ENCODE assay signal across 10 cellular contexts in the genomic region with DNA sequence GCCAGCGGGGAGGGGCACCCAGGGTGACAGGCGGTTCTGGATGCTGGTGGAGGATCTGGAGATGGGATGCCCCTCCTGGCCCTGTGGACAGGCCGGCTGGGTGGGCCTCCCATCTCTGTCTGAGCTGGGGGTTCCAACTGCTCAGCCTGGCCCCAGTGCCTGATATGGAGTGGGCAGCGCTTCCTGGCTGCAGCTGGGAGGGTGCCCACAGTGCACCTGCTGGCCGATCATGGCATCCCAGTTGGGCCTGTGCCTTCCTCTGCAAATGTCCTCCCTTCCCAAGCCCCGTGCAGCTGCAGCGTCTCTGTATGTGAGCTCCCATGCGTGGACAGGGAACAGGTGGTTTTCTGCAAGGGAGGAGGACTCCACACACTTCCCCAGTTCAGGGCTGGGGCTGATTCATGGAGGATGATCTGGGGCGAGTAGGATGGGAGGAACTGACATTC. TPM values are rescaled to one million over a fixed set of nuclear protein-coding genes. Genes with fewer than 3 reads are reported as not detected.
A peak's percentile ranks its signal among the peaks of the same experiment; 100 is the strongest.
DNase-seq lines count a peak whose midpoint lies in the region; ATAC-seq and TF ChIP-seq lines count a peak whose summit lies in the region.
"Had no signal": no experiment of that assay in that cellular context is flagged by ENCODE, and none has a peak within 500 bp of the region (broad histone marks: within the 10 kb centered on the region; RNA-seq: fewer than 3 reads in every experiment).

No MANE protein-coding gene starts in this region.

- H3K9me3 Mint-ChIP-seq in activated CD4-positive, alpha-beta T cell treated with anti-CD3 and anti-CD28 coated beads, Interleukin-2, amount 10 ng/mL, durations not matched to agents 7 days and 5 days, result no peaks in the 10 kb centered on the region
- no peaks in the 10 kb centered on the region for H3K9me3 Mint-ChIP-seq in endothelial cell (ENCODE audit: unreplicated experiment)
- no peaks in the 10 kb centered on the region for H3K9me3 Mint-ChIP-seq in stimulated activated memory B cell treated with anti-CD40 and anti-IgM and Interleukin-4, amounts not matched to agents 10 μg/mL and 1 μg/mL and 100 μg/mL, for 72 hours
- H3K9me3 Mint-ChIP-seq: CD14-positive monocyte had no signal

- H3K27me3 ChIP-seq in OCI-LY3 (ENCODE audit: low read depth, low read length), result no peaks in the 10 kb centered on the region

- no peak overlapping the region for H3K9ac ChIP-seq in OCI-LY3 (ENCODE audit: low read length)

- no peak for DNase-seq in activated CD4-positive, alpha-beta T cell treated with anti-CD3 and anti-CD28 coated beads, Interleukin-2, amount 10 ng/mL, durations not matched to agents 7 days and 5 days
- DNase-seq in activated CD4-positive, alpha-beta T cell treated with anti-CD3 and anti-CD28 coated beads, Interleukin-2, amount 50 U/mL, for 4 hours, result no peak
- no peak for DNase-seq in endothelial cell (ENCODE audit: low spot score)
- no peak for DNase-seq in GM13977 (ENCODE audit: low spot score)
- no peak for DNase-seq in cardiac septum (ENCODE audit: low spot score)
- no peak for DNase-seq in SW 1271 (lab: John Stamatoyannopoulos, UW)
- DNase-seq: NCI-H748 treated with DMSO at 0.1 percent for 48 hours had no signal

- peak overlapping the region; percentile 92; the same call in 1 of the 2 replicates for H3K4me3 ChIP-seq in OCI-LY3 (ENCODE audit: low read length)

- peaks cover 61% of the 10 kb centered on the region for H3K4me1 Mint-ChIP-seq in activated CD4-positive, alpha-beta T cell treated with anti-CD3 and anti-CD28 coated beads, Interleukin-2, amount 10 ng/mL, durations not matched to agents 7 days and 5 days
- peaks cover 9% of the 10 kb centered on the region for H3K4me1 Mint-ChIP-seq in endothelial cell (ENCODE audit: unreplicated experiment)
- H3K4me1 Mint-ChIP-seq in stimulated activated memory B cell treated with anti-CD40 and anti-IgM and Interleukin-4, amounts not matched to agents 10 μg/mL and 1 μg/mL and 100 μg/mL, for 72 hours, result peaks cover 68% of the 10 kb centered on the region

- POLR2A ChIA-PET in activated CD4-positive, alpha-beta T cell treated with anti-CD3 and anti-CD28 coated beads, Interleukin-2, amount 10 ng/mL, durations not matched to agents 7 days and 5 days (lab: Charles Lee), result no interaction called here

- no peak overlapping the region for H2AFZ ChIP-seq in OCI-LY3 (ENCODE audit: low read depth, low read length)

- CTCF ChIA-PET in activated CD4-positive, alpha-beta T cell treated with anti-CD3 and anti-CD28 coated beads, Interleukin-2, amount 10 ng/mL, durations not matched to agents 7 days and 5 days (lab: Charles Lee), result interaction anchor here (0.8 kb wide), 1 partner anchor 213 kb away, joined by 3 read pairs; no protein-coding TSS in a partner anchor

- peaks cover 10% of the 10 kb centered on the region for H3K36me3 Mint-ChIP-seq in activated CD4-positive, alpha-beta T cell treated with anti-CD3 and anti-CD28 coated beads, Interleukin-2, amount 10 ng/mL, durations not matched to agents 7 days and 5 days (ENCODE audit: low read depth)
- no peaks in the 10 kb centered on the region for H3K36me3 Mint-ChIP-seq in endothelial cell (ENCODE audit: low read depth, unreplicated experiment)
- peaks cover 4% of the 10 kb centered on the region for H3K36me3 Mint-ChIP-seq in stimulated activated memory B cell treated with anti-CD40 and anti-IgM and Interleukin-4, amounts not matched to agents 10 μg/mL and 1 μg/mL and 100 μg/mL, for 72 hours

- no peak for ATAC-seq in stimulated activated memory B cell treated with anti-CD40 and anti-IgM and Interleukin-4, amounts not matched to agents 10 μg/mL and 1 μg/mL and 100 μg/mL, for 72 hours

- H3K4me1 ChIP-seq in OCI-LY3 (ENCODE audit: low read length), result peaks cover 37% of the 10 kb centered on the region

- H3K27ac Mint-ChIP-seq in activated CD4-positive, alpha-beta T cell treated with anti-CD3 and anti-CD28 coated beads, Interleukin-2, amount 10 ng/mL, durations not matched to agents 7 days and 5 days, result peak overlapping the region; percentile 46
- no peak overlapping the region for H3K27ac Mint-ChIP-seq in endothelial cell (ENCODE audit: unreplicated experiment)
- H3K27ac Mint-ChIP-seq in stimulated activated memory B cell treated with anti-CD40 and anti-IgM and Interleukin-4, amounts not matched to agents 10 μg/mL and 1 μg/mL and 100 μg/mL, for 72 hours, result peak overlapping the region; percentile 65

- no peak overlapping the region for H3K27ac ChIP-seq in OCI-LY3 (ENCODE audit: low read length)

- peak overlapping the region; percentile 89; the same call in 1 of the 2 replicates for H3K4me2 ChIP-seq in OCI-LY3 (ENCODE audit: low read length)

- H3K36me3 ChIP-seq in OCI-LY3 (replicated peaks; ENCODE audit: low read depth, low read length), result peaks cover 10% of the 10 kb centered on the region

- TF ChIP-seq CTCF in OCI-LY3 (IDR thresholded peaks at IDR 0.05; ENCODE audit: low read depth, low read length) (no peak), endothelial cell (IDR thresholded peaks at IDR 0.05; ENCODE audit: unreplicated experiment) (peak; percentile 16), GM13977 (IDR thresholded peaks at IDR 0.05; ENCODE audit: extremely low read depth, insufficient read depth, missing control alignments) (no peak)

- peak overlapping the region; percentile 81 for H3K4me3 Mint-ChIP-seq in activated CD4-positive, alpha-beta T cell treated with anti-CD3 and anti-CD28 coated beads, Interleukin-2, amount 10 ng/mL, durations not matched to agents 7 days and 5 days
- no peak overlapping the region for H3K4me3 Mint-ChIP-seq in endothelial cell (ENCODE audit: unreplicated experiment)
- H3K4me3 Mint-ChIP-seq in stimulated activated memory B cell treated with anti-CD40 and anti-IgM and Interleukin-4, amounts not matched to agents 10 μg/mL and 1 μg/mL and 100 μg/mL, for 72 hours, result peak overlapping the region; percentile 82

- no peaks in the 10 kb centered on the region for H3K27me3 Mint-ChIP-seq in activated CD4-positive, alpha-beta T cell treated with anti-CD3 and anti-CD28 coated beads, Interleukin-2, amount 10 ng/mL, durations not matched to agents 7 days and 5 days
- peaks cover 5% of the 10 kb centered on the region for H3K27me3 Mint-ChIP-seq in endothelial cell (ENCODE audit: unreplicated experiment)
- no peaks in the 10 kb centered on the region for H3K27me3 Mint-ChIP-seq in stimulated activated memory B cell treated with anti-CD40 and anti-IgM and Interleukin-4, amounts not matched to agents 10 μg/mL and 1 μg/mL and 100 μg/mL, for 72 hours

- H4K20me1 ChIP-seq in OCI-LY3 (ENCODE audit: insufficient read depth, low read length), result peaks cover 56% of the 10 kb centered on the region

- in situ Hi-C loops in GM13977 (cut with MboI; ENCODE audit: low pct_unique_long_range_greater_than_20kb, low sequenced_read_pairs, unreplicated experiment), result no loop called here

- intact Hi-C loops in cardiac septum (cut with DNase I), result loop anchor here (10.0 kb wide), 1 partner anchor 287 kb away; a partner anchor contains a TSS

- no peaks in the 10 kb centered on the region for H3K9me3 ChIP-seq in OCI-LY3 (ENCODE audit: insufficient read depth, low read length)

- H3K79me2 ChIP-seq in OCI-LY3 (ENCODE audit: low read length), result peaks cover 44% of the 10 kb centered on the region

RNA-seq across cellular contexts. Expression of a gene that starts 2.1 kb away (rescaled TPM):
- total RNA-seq in activated CD4-positive, alpha-beta T cell treated with anti-CD3 and anti-CD28 coated beads, Interleukin-2, amount 10 ng/mL, durations not matched to agents 7 days and 5 days, result 100 to 1,000 TPM; 190 to 210 TPM
- total RNA-seq in endothelial cell (ENCODE audit: unreplicated experiment) (66.6 TPM), cardiac septum (60.3 TPM)

RNA-seq across cellular contexts. Expression of a gene that starts 16.3 kb away (rescaled TPM):
- total RNA-seq in activated CD4-positive, alpha-beta T cell treated with anti-CD3 and anti-CD28 coated beads, Interleukin-2, amount 10 ng/mL, durations not matched to agents 7 days and 5 days, result under 1 TPM; 0.27 to 0.30 TPM
- not detected for total RNA-seq in endothelial cell (ENCODE audit: unreplicated experiment)
- 0.11 TPM for total RNA-seq in cardiac septum

RNA-seq across cellular contexts. Expression of a gene that starts 37.2 kb away (rescaled TPM):
- 10 to 100 TPM; 11.6 to 16.0 TPM for total RNA-seq in activated CD4-positive, alpha-beta T cell treated with anti-CD3 and anti-CD28 coated beads, Interleukin-2, amount 10 ng/mL, durations not matched to agents 7 days and 5 days
- 12.2 TPM for total RNA-seq in endothelial cell (ENCODE audit: unreplicated experiment)
- total RNA-seq in cardiac septum, result 15.8 TPM

RNA-seq across cellular contexts. Expression of a gene that starts 40.3 kb away (rescaled TPM):
- not detected for total RNA-seq in activated CD4-positive, alpha-beta T cell treated with anti-CD3 and anti-CD28 coated beads, Interleukin-2, amount 10 ng/mL, durations not matched to agents 7 days and 5 days
- total RNA-seq in endothelial cell (ENCODE audit: unreplicated experiment) (not detected), cardiac septum (not detected)

RNA-seq across cellular contexts. Expression of a gene that starts 51.4 kb away (rescaled TPM):
- total RNA-seq in activated CD4-positive, alpha-beta T cell treated with anti-CD3 and anti-CD28 coated beads, Interleukin-2, amount 10 ng/mL, durations not matched to agents 7 days and 5 days, result 10 to 100 TPM; 13.9 to 15.2 TPM
- total RNA-seq in endothelial cell (ENCODE audit: unreplicated experiment), result 0.15 TPM
- total RNA-seq in cardiac septum, result 1.2 TPM
